11 cellular contexts compared by ENCODE assay signal in genomic region chr16:87924937-87925670, GRCh38. TPM values are rescaled to one million over a fixed set of nuclear protein-coding genes. Genes with fewer than 3 reads are reported as not detected.
DNase-seq lines count a peak whose midpoint lies in the region; ATAC-seq and TF ChIP-seq lines count a peak whose summit lies in the region.
"Had no signal": no experiment of that assay in that cellular context is flagged by ENCODE, and none has a peak within 500 bp of the region (broad histone marks: within the 10 kb centered on the region; RNA-seq: fewer than 3 reads in every experiment).

No MANE protein-coding gene starts in this region.

- peaks cover 26 to 33% (median 30%) of the 10 kb centered on the region in 3 donors for H3K4me1 Mint-ChIP-seq in naive B cell

- H3K27ac ChIP-seq in tibial nerve (no peak overlapping the region), tibial artery (no peak overlapping the region)

- peak overlapping the region; percentile 48 to 98 (median 97) for H3K27ac Mint-ChIP-seq in naive B cell
- H3K27ac Mint-ChIP-seq: T-helper 2 cell treated with Interferon-gamma antibody and Interleukin-4, amounts not matched to agents 5 μg/mL and 100 μg/mL, for 36 hours had no signal

- H3K27me3 ChIP-seq in tibial nerve (peaks cover 0 to 12% of the 10 kb centered on the region in 2 donors), tibial artery (peaks cover 0 to 10% of the 10 kb centered on the region in 2 donors)
- H3K27me3 ChIP-seq: MG63 had no signal

- TF ChIP-seq CTCF in tibial nerve (IDR thresholded peaks at IDR 0.05) (no peak), tibial artery (IDR thresholded peaks at IDR 0.05) (no peak)

- no peaks in the 10 kb centered on the region for H3K36me3 Mint-ChIP-seq in naive B cell

- ATAC-seq in naive B cell (ENCODE audit: low read depth in 2 of 2), result no peak

- intact Hi-C loops in tibial artery (cut with DNase I; ENCODE audit: low total_unique reads), result no loop called here

- TF ChIP-seq EP300 in tibial nerve (IDR thresholded peaks at IDR 0.05), result no peak

- no peak overlapping the region for H3K4me3 ChIP-seq in tibial nerve
- no peak overlapping the region for H3K4me3 ChIP-seq in tibial artery
- H3K4me3 ChIP-seq: MG63 had no signal

- WGBS in tibial nerve, 2 donors, result 77% methylated on average over 16 to 20 of the region's 21 CpGs

- H3K9me3 ChIP-seq in tibial nerve (no peaks in the 10 kb centered on the region), tibial artery (no peaks in the 10 kb centered on the region)
- H3K9me3 ChIP-seq: MG63 had no signal

- H3K4me1 ChIP-seq in tibial nerve, result peaks cover 0 to 3% (median 0%) of the 10 kb centered on the region in 4 donors
- H3K4me1 ChIP-seq in tibial artery, result peaks cover 0 to 18% (median 8%) of the 10 kb centered on the region in 4 donors

- no peak for TF ChIP-seq POLR2A in tibial nerve (IDR thresholded peaks at IDR 0.05)

- H3K9me3 Mint-ChIP-seq in naive B cell, result no peaks in the 10 kb centered on the region
- H3K9me3 Mint-ChIP-seq: T-helper 2 cell treated with Interferon-gamma antibody and Interleukin-4, amounts not matched to agents 5 μg/mL and 100 μg/mL, for 36 hours had no signal

- H3K36me3 ChIP-seq in tibial nerve, result no peaks in the 10 kb centered on the region
- no peaks in the 10 kb centered on the region for H3K36me3 ChIP-seq in tibial artery
- H3K36me3 ChIP-seq: MG63 had no signal

- DNase-seq in DMS153 treated with DMSO at 0.1 percent for 48 hours (lab: John Stamatoyannopoulos, UW; ENCODE audit: unreplicated experiment) (peak; percentile 90), NCI-H1694 (lab: John Stamatoyannopoulos, UW) (peak; percentile 87), SHP77 treated with DMSO at 0.1 percent for 48 hours (lab: John Stamatoyannopoulos, UW) (peak; percentile 90), naive B cell (no peak), tibial nerve (ENCODE audit: low spot score in 2 of 2) (no peak), tibial artery (no peak)
- DNase-seq in effector CD8-positive, alpha-beta T cell (lab: John Stamatoyannopoulos, UW), result no peak
- no peak for DNase-seq in activated CD4-positive, CD25-positive, alpha-beta regulatory T cell (lab: John Stamatoyannopoulos, UW)
- DNase-seq: EL, MG63 had no signal

- H3K27me3 Mint-ChIP-seq in naive B cell, result no peaks in the 10 kb centered on the region

- peak overlapping the region; percentile 22 to 83 (median 64) for H3K4me3 Mint-ChIP-seq in naive B cell
- H3K4me3 Mint-ChIP-seq: T-helper 2 cell treated with Interferon-gamma antibody and Interleukin-4, amounts not matched to agents 5 μg/mL and 100 μg/mL, for 36 hours had no signal

RNA-seq across cellular contexts. Expression of gene CA5A, which starts 11.2 kb away (rescaled TPM):
- polyA plus RNA-seq in naive B cell (ENCODE audit: low read depth in 6 of 6), result not detected
- not detected for total RNA-seq in tibial nerve

RNA-seq across cellular contexts. Expression of gene BANP, which starts 26.1 kb away (rescaled TPM):
- 10 to 100 TPM; 24.3 to 40.1 (median 28.5) TPM for polyA plus RNA-seq in naive B cell (ENCODE audit: low read depth in 6 of 6)
- 10 to 100 TPM; 21.9 to 27.3 (median 24.6) TPM for total RNA-seq in tibial nerve

RNA-seq across cellular contexts. Expression of gene SLC7A5, which starts 55.8 kb away (rescaled TPM):
- polyA plus RNA-seq in naive B cell (ENCODE audit: low read depth in 6 of 6), result 1 to 10 TPM in 4 of 6 donors, under 1 TPM in 2; 0.56 to 2.2 (median 1.7) TPM
- total RNA-seq in tibial nerve, result 1 to 10 TPM; 5.5 to 6.6 (median 6.0) TPM

Comparison
In these comparisons a context has a peak if more than half of its experiments do, and no peak if none do; other contexts are left out.
1. DNase-seq: peak in DMS153 treated with DMSO at 0.1 percent for 48 hours (single experiment), NCI-H1694 (single experiment) and SHP77 treated with DMSO at 0.1 percent for 48 hours (single experiment); none in naive B cell (single experiment), tibial nerve (0 of 2), tibial artery (0 of 2), effector CD8-positive, alpha-beta T cell (single experiment) and activated CD4-positive, CD25-positive, alpha-beta regulatory T cell (0 of 4).